In genomic region chr18:9806905-9807304, GRCh38 we compare ENCODE assay signal across 20 cellular contexts.
"Had no signal": no experiment of that assay in that cellular context is flagged by ENCODE, and none has a peak within 500 bp of the region (broad histone marks: within the 10 kb centered on the region; RNA-seq: fewer than 3 reads in every experiment).

No MANE protein-coding gene starts in this region.

- H3K27ac Mint-ChIP-seq: activated naive CD8-positive, alpha-beta T cell; dendritic cell treated with granulocyte-macrophage colony-stimulating factor and Interleukin-4, amounts not matched to agents 40 ng/mL and 50 ng/mL, for 4 days; effector memory CD8-positive, alpha-beta T cell; natural killer cell; progenitor cell of endocrine pancreas; stimulated activated naive CD8-positive, alpha-beta T cell treated with anti-CD3 and anti-CD28 coated beads, Interleukin-15, Interleukin-2, amounts not matched to agents 100 ng/mL and 50 ng/mL, for 24 hours had no signal

- H3K27me3 ChIP-seq: body of pancreas, left lung, spleen, testis had no signal

- ATAC-seq: body of pancreas; effector memory CD8-positive, alpha-beta T cell; left lung; natural killer cell; right cardiac atrium had no signal

- H3K27ac ChIP-seq: body of pancreas, left lung had no signal

- H3K27me3 Mint-ChIP-seq: dendritic cell treated with granulocyte-macrophage colony-stimulating factor and Interleukin-4, amounts not matched to agents 40 ng/mL and 50 ng/mL, for 4 days had no signal

- H3K9me3 ChIP-seq: body of pancreas, left lung, spleen, testis had no signal

- H3K36me3 Mint-ChIP-seq: activated naive CD8-positive, alpha-beta T cell; natural killer cell had no signal

- H3K4me1 Mint-ChIP-seq: central memory CD8-positive, alpha-beta T cell; natural killer cell had no signal

- H3K4me3 Mint-ChIP-seq: activated naive CD8-positive, alpha-beta T cell; central memory CD8-positive, alpha-beta T cell; dendritic cell treated with granulocyte-macrophage colony-stimulating factor and Interleukin-4, amounts not matched to agents 40 ng/mL and 50 ng/mL, for 4 days; effector memory CD8-positive, alpha-beta T cell; natural killer cell; stimulated activated naive CD8-positive, alpha-beta T cell treated with anti-CD3 and anti-CD28 coated beads, Interleukin-15, Interleukin-2, amounts not matched to agents 100 ng/mL and 50 ng/mL, for 24 hours had no signal

- DNase-seq: activated CD4-positive, alpha-beta T cell treated with anti-CD3 and anti-CD28 coated beads, Interleukin-2, amount 50 U/mL, for 1 hour; activated CD8-positive, alpha-beta memory T cell treated with anti-CD3 and anti-CD28 coated beads for 24 hours; activated gamma-delta T cell treated with Interleukin-2 at 50 U/mL for 16 hours; amniotic stem cell; body of pancreas; effector memory CD8-positive, alpha-beta T cell; foreskin melanocyte; head of caudate nucleus; left lung; mammary epithelial cell; natural killer cell; occipital lobe; right cardiac atrium; spleen; testis had no signal

- H3K4me3 ChIP-seq: body of pancreas, left lung, spleen, testis had no signal

- H3K9me3 Mint-ChIP-seq: central memory CD8-positive, alpha-beta T cell; dendritic cell treated with granulocyte-macrophage colony-stimulating factor and Interleukin-4, amounts not matched to agents 40 ng/mL and 50 ng/mL, for 4 days; effector memory CD8-positive, alpha-beta T cell; natural killer cell; stimulated activated naive CD8-positive, alpha-beta T cell treated with anti-CD3 and anti-CD28 coated beads, Interleukin-15, Interleukin-2, amounts not matched to agents 100 ng/mL and 50 ng/mL, for 24 hours had no signal
